22 cellular contexts compared by ENCODE assay signal in the genomic region with DNA sequence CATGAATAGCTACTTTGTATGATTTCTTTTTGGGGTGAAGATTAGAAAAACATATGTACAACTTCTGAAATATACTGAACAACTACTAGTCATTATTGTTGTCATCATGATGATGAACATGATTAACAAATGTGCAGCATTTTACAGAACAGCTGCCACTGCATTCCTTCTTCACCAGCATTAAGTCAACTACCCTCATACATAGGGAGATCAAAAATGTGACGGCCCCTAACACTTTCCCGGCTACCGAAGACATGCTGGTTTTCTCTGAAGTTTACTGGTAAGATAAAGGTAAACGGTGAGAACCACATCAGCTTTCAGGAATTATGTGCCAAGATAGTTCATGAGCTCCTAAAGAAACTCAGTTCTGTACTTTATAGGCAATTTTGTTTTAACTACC.
DNase-seq lines count a peak whose midpoint lies in the region; ATAC-seq and TF ChIP-seq lines count a peak whose summit lies in the region.
"Had no signal": no experiment of that assay in that cellular context is flagged by ENCODE, and none has a peak within 500 bp of the region (broad histone marks: within the 10 kb centered on the region; RNA-seq: fewer than 3 reads in every experiment).

No MANE protein-coding gene starts in this region.

- no peak overlapping the region for H4K12ac ChIP-seq in trophoblast cell (ENCODE audit: low read depth, low read length)

- intact Hi-C loops in PC-3 (cut with micrococcal nuclease) (no loop called here), lower leg skin (cut with DNase I; ENCODE audit: low total_unique reads) (no loop called here)

- ATAC-seq in GM23338, result no peak
- no peak for ATAC-seq in PC-3
- ATAC-seq: A549; CD8-positive, alpha-beta T cell; GM12878 had no signal

- no peak overlapping the region for H3K27ac ChIP-seq in GM23338 (ENCODE audit: low read depth)
- H3K27ac ChIP-seq in PC-3 (ENCODE audit: low read length), result no peak overlapping the region
- H3K27ac ChIP-seq in trophoblast cell (ENCODE audit: low read depth, low read length), result no peak overlapping the region
- no peak overlapping the region for H3K27ac ChIP-seq in coronary artery
- H3K27ac ChIP-seq: 22Rv1; A549; BLaER1 treated with 17β-estradiol and CSF1 and Interleukin-3, amounts not matched to agents 10 nM and 100 nM; C4-2B had no signal

- TF ChIP-seq CTCF in GM23338 (conservative IDR thresholded peaks at IDR 0.05; ENCODE audit: low read depth in 2 of 2), result no peak
- no peak for TF ChIP-seq CTCF in PC-3 (conservative IDR thresholded peaks at IDR 0.05; ENCODE audit: low read depth, low read length)
- TF ChIP-seq CTCF in lower leg skin (IDR thresholded peaks at IDR 0.05), result no peak
- TF ChIP-seq CTCF in coronary artery (IDR thresholded peaks at IDR 0.05), result no peak

- H3K9me3 ChIP-seq in PC-3 (ENCODE audit: low read length) (no peaks in the 10 kb centered on the region), trophoblast cell (ENCODE audit: insufficient read depth, low read depth, low read length) (peaks cover 2% of the 10 kb centered on the region)

- no peak overlapping the region for H2BK120ac ChIP-seq in trophoblast cell (ENCODE audit: insufficient read depth, low read length, poor library complexity)

- H4K91ac ChIP-seq in trophoblast cell (ENCODE audit: low read depth, low read length), result no peak overlapping the region

- H2BK12ac ChIP-seq in trophoblast cell (ENCODE audit: low read length), result no peak overlapping the region

- no peaks in the 10 kb centered on the region for H3K9me2 ChIP-seq in GM23338 (ENCODE audit: insufficient read depth)
- H3K9me2 ChIP-seq in PC-3 (replicated peaks; ENCODE audit: low read length), result no peaks in the 10 kb centered on the region

- no peaks in the 10 kb centered on the region; the same call in 1 of the 2 replicates for H3K36me3 ChIP-seq in GM23338 (ENCODE audit: insufficient read depth)
- no peaks in the 10 kb centered on the region for H3K36me3 ChIP-seq in PC-3 (ENCODE audit: low read depth, low read length)
- H3K36me3 ChIP-seq in trophoblast cell (ENCODE audit: control insufficient read depth in 1 of 2, insufficient read depth in 2 of 2, low read length in 2 of 2), result no peaks in the 10 kb centered on the region
- H3K36me3 ChIP-seq: BLaER1 treated with 17β-estradiol and CSF1 and Interleukin-3, amounts not matched to agents 10 nM and 100 nM had no signal

- no peak overlapping the region for H3K9ac ChIP-seq in PC-3 (ENCODE audit: low read length)
- no peak overlapping the region for H3K9ac ChIP-seq in trophoblast cell (ENCODE audit: low read length)
- H3K9ac ChIP-seq: BLaER1 treated with 17β-estradiol and CSF1 and Interleukin-3, amounts not matched to agents 10 nM and 100 nM had no signal

- H3K27me3 Mint-ChIP-seq in GM23338 (ENCODE audit: insufficient read depth, low read depth, poor library complexity), result peaks cover 5% of the 10 kb centered on the region
- H3K27me3 Mint-ChIP-seq: B cell; CD4-positive, alpha-beta T cell had no signal

- H3F3A ChIP-seq in GM23338 (replicated peaks; ENCODE audit: low read depth), result no peaks in the 10 kb centered on the region
- H3F3A ChIP-seq in PC-3 (ENCODE audit: low read length, unreplicated experiment), result no peaks in the 10 kb centered on the region

- no peak overlapping the region for H4K8ac ChIP-seq in trophoblast cell (ENCODE audit: low read depth, low read length)

- H3K79me1 ChIP-seq in trophoblast cell (ENCODE audit: low read length), result no peaks in the 10 kb centered on the region

- CTCF ChIA-PET in PC-3 (lab: Charles Lee), result no interaction called here

- H3K4me2 ChIP-seq in GM23338 (no peak overlapping the region), PC-3 (ENCODE audit: low read length) (no peak overlapping the region), trophoblast cell (ENCODE audit: low read length) (no peak overlapping the region)
- H3K4me2 ChIP-seq: A549; BLaER1 treated with 17β-estradiol and CSF1 and Interleukin-3, amounts not matched to agents 10 nM and 100 nM had no signal

- H3K27ac Mint-ChIP-seq in GM23338, result no peak overlapping the region
- H3K27ac Mint-ChIP-seq: B cell; CD4-positive, alpha-beta T cell; CD8-positive, alpha-beta T cell had no signal

- H3K4me3 Mint-ChIP-seq in GM23338, result no peak overlapping the region
- H3K4me3 Mint-ChIP-seq: B cell; CD4-positive, alpha-beta T cell; CD8-positive, alpha-beta T cell had no signal

- no TSS peak for BruUV-seq in PC-3 (replicated peaks; lab: Mats Ljungman, UMichigan)

- no peak overlapping the region for H3K4ac ChIP-seq in trophoblast cell (ENCODE audit: low read depth, low read length)

- TF ChIP-seq POLR2A in lower leg skin (IDR thresholded peaks at IDR 0.05), result no peak
- no peak for TF ChIP-seq POLR2A in erythroblast (IDR thresholded peaks at IDR 0.05; ENCODE audit: low read length)

- no peak overlapping the region for H2BK5ac ChIP-seq in trophoblast cell (ENCODE audit: low read depth, low read length, poor library complexity)

- POLR2A ChIA-PET in PC-3 (lab: Charles Lee; ENCODE audit: unreplicated experiment), result no interaction called here

- H3K9me3 Mint-ChIP-seq in GM23338, result peaks cover 35% of the 10 kb centered on the region

- no peak for DNase-seq in GM23338 (ENCODE audit: low spot score)
- no peak for DNase-seq in PC-3
- peak; percentile 66 to 89 for DNase-seq in trophoblast cell
- DNase-seq in lower leg skin (ENCODE audit: low spot score in 2 of 2), result no peak
- DNase-seq in erythroblast (lab: John Stamatoyannopoulos, UW), result no peak
- DNase-seq in coronary artery (ENCODE audit: low spot score), result no peak
- DNase-seq: AML-193; CD4-positive, alpha-beta T cell; CD8-positive, alpha-beta T cell; DMS 273 treated with DMSO at 0.1 percent for 48 hours; DMS153; DMS53; DMS79; DND-41; EL; GDM1 had no signal

- H3K23ac ChIP-seq in trophoblast cell (ENCODE audit: low read length), result no peak overlapping the region

- H3K14ac ChIP-seq in trophoblast cell (ENCODE audit: low read length), result no peak overlapping the region

- no peak overlapping the region for H2AK5ac ChIP-seq in trophoblast cell (ENCODE audit: low read length)

- H2AFZ ChIP-seq in GM23338 (peak overlapping the region; percentile 14; the same call in 1 of the 2 replicates), PC-3 (ENCODE audit: low read length) (0 out of 2 replicates have a peak overlapping the region, but pooled peaks have one; percentile 2), trophoblast cell (ENCODE audit: insufficient read depth, low read length, poor library complexity) (no peak overlapping the region)

- H3K79me2 ChIP-seq in GM23338 (replicated peaks; ENCODE audit: insufficient read depth), result no peaks in the 10 kb centered on the region
- no peaks in the 10 kb centered on the region for H3K79me2 ChIP-seq in PC-3 (ENCODE audit: low read length)
- no peaks in the 10 kb centered on the region for H3K79me2 ChIP-seq in trophoblast cell (ENCODE audit: control insufficient read depth, insufficient read depth, low read length, poor library complexity)

- H3K18ac ChIP-seq in trophoblast cell (ENCODE audit: low read length), result no peak overlapping the region

- H4K20me1 ChIP-seq in GM23338 (replicated peaks; ENCODE audit: insufficient read depth) (no peaks in the 10 kb centered on the region), PC-3 (ENCODE audit: low read length) (no peaks in the 10 kb centered on the region)
- H4K20me1 ChIP-seq: BLaER1 treated with 17β-estradiol and CSF1 and Interleukin-3, amounts not matched to agents 10 nM and 100 nM had no signal

- H3K4me3 ChIP-seq in GM23338 (no peak overlapping the region), PC-3 (ENCODE audit: low read length) (no peak overlapping the region), trophoblast cell (ENCODE audit: low read depth, low read length) (no peak overlapping the region), lower leg skin (ENCODE audit: low read depth, poor library complexity, severe bottlenecking) (no peak overlapping the region), coronary artery (no peak overlapping the region)
- H3K4me3 ChIP-seq: A549; BLaER1 treated with 17β-estradiol and CSF1 and Interleukin-3, amounts not matched to agents 10 nM and 100 nM; GM12878 had no signal

- H3K4me1 Mint-ChIP-seq in GM23338, result peaks cover 11% of the 10 kb centered on the region
- H3K4me1 Mint-ChIP-seq: B cell had no signal

- H3K36me3 Mint-ChIP-seq in GM23338 (ENCODE audit: low read depth), result peaks cover 22% of the 10 kb centered on the region
- H3K36me3 Mint-ChIP-seq: CD8-positive, alpha-beta T cell had no signal

- H3K4me1 ChIP-seq in GM23338 (ENCODE audit: insufficient read depth), result no peaks in the 10 kb centered on the region
- H3K4me1 ChIP-seq in PC-3 (ENCODE audit: insufficient read depth, low read length), result peaks cover 13% of the 10 kb centered on the region
- H3K4me1 ChIP-seq in trophoblast cell (ENCODE audit: control insufficient read depth in 1 of 2, insufficient read depth in 2 of 2, low read length in 2 of 2), result no peaks in the 10 kb centered on the region
- H3K4me1 ChIP-seq: A549 had no signal

- H3K27me3 ChIP-seq in GM23338 (ENCODE audit: insufficient read depth), result no peaks in the 10 kb centered on the region
- no peaks in the 10 kb centered on the region for H3K27me3 ChIP-seq in PC-3 (ENCODE audit: low read length)
- no peaks in the 10 kb centered on the region for H3K27me3 ChIP-seq in trophoblast cell (ENCODE audit: insufficient read depth, low read length)
- H3K27me3 ChIP-seq: BLaER1 treated with 17β-estradiol and CSF1 and Interleukin-3, amounts not matched to agents 10 nM and 100 nM had no signal

- no CpG with 5 or more reads among the region's 4 CpGs for WGBS in trophoblast cell (ENCODE audit: extremely low coverage, insufficient coverage, insufficient read length)
- 71 to 73% methylated on average over 4 of the region's 4 CpGs for WGBS in lower leg skin, 2 donors

TF ChIP-seq in GM23338, 12 proteins besides CTCF, POLR2A, EP300 and RAD21 (continues in another document):
- TF ChIP-seq NANOG (IDR thresholded peaks at IDR 0.05; ENCODE audit: borderline replicate concordance), result no peak

Comparison
In these comparisons a context has a peak if more than half of its experiments do, and no peak if none do; other contexts are left out.
1. DNase-seq: peak in trophoblast cell (2 of 2); none in GM23338 (single experiment), PC-3 (single experiment), lower leg skin (0 of 2), erythroblast (0 of 2) and coronary artery (single experiment).